ENCODE assay signal across 10 cellular contexts in the genomic region with DNA sequence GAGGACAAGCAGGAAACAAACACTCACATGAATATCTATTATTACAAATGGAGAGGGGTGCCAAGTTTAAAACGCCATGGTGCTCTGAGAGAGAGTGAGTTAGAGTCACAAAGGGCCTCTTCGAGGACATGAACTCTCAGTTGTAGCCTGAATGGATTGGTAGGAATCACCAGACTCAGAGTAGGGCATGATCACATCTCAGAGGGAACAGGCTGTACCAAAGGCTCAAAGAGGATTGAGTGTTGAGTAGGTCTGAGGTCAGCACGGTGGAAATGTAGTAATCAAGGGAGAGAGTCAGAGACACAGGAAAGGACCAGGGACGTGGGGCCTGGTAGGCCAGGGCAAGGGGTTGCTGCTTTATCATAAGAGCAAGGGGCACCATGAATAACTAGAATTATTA. TPM values are rescaled to one million over a fixed set of nuclear protein-coding genes. Genes with fewer than 3 reads are reported as not detected.
"Had no signal": no experiment of that assay in that cellular context is flagged by ENCODE, and none has a peak within 500 bp of the region (broad histone marks: within the 10 kb centered on the region; RNA-seq: fewer than 3 reads in every experiment).

No MANE protein-coding gene starts in this region.

RNA-seq across cellular contexts. Expression of a gene that starts 10.5 kb away (rescaled TPM):
- total RNA-seq: activated CD4-positive, alpha-beta memory T cell treated with anti-CD3 and anti-CD28 coated beads for 36 hours; activated naive CD8-positive, alpha-beta T cell treated with anti-CD3 and anti-CD28 coated beads, Interleukin-2, amount 10 ng/mL, durations not matched to agents 7 days and 5 days; astrocyte; endodermal cell; mononuclear cell; natural killer cell; osteocyte; sciatic nerve; T-helper 17 cell had no signal
- polyA plus RNA-seq: smooth muscle cell had no signal
